In genomic region chr17:81727324-81728031, GRCh38 we compare ENCODE assay signal across 1 cellular context.
TF ChIP-seq lines count a peak whose summit lies in the region.

No MANE protein-coding gene starts in this region.

TF ChIP-seq in HepG2, 621 proteins besides CTCF, POLR2A, EP300 and RAD21 (continued from another document and continues in another):
- TF ChIP-seq IRF9 (CRISPR knock-in tag; IDR thresholded peaks at IDR 0.05; ENCODE audit: borderline replicate concordance) = peak; percentile 94; the same call in 1 of the 2 replicates
- TF ChIP-seq SNAPC4 (CRISPR knock-in tag; IDR thresholded peaks at IDR 0.05) = peak; percentile 96
- peak; percentile 98 for TF ChIP-seq ZNF253 (CRISPR knock-in tag; IDR thresholded peaks at IDR 0.05; ENCODE audit: borderline replicate concordance)
- TF ChIP-seq MAF1 (CRISPR knock-in tag; IDR thresholded peaks at IDR 0.05; ENCODE audit: borderline replicate concordance) = peak; percentile 80; the same call in 1 of the 2 replicates
- peak; percentile 88 for TF ChIP-seq HNF1B (CRISPR knock-in tag; IDR thresholded peaks at IDR 0.05)
- TF ChIP-seq SRSF1 (optimal IDR thresholded peaks at IDR 0.05; ENCODE audit: low read depth, low read length) = no peak
- TF ChIP-seq AGO1 (IDR thresholded peaks at IDR 0.05; ENCODE audit: low read depth, low read length, poor library complexity, severe bottlenecking) = no peak
- TF ChIP-seq KDM3A (CRISPR knock-in tag; IDR thresholded peaks at IDR 0.05; ENCODE audit: low read depth) = peak; percentile 90
- peak; percentile 84 for TF ChIP-seq GATAD1 (CRISPR knock-in tag; IDR thresholded peaks at IDR 0.05)
- peak; percentile 93; the same call in 1 of the 2 replicates for TF ChIP-seq NFE2L1 (CRISPR knock-in tag; IDR thresholded peaks at IDR 0.05; ENCODE audit: borderline replicate concordance)
- TF ChIP-seq CBX1 (IDR thresholded peaks at IDR 0.05; ENCODE audit: low read depth) = peak; percentile 82
- peak; percentile 98 for TF ChIP-seq ZC3H13 (CRISPR knock-in tag; IDR thresholded peaks at IDR 0.05)
- TF ChIP-seq ZSCAN30 (CRISPR knock-in tag; IDR thresholded peaks at IDR 0.05) = no peak
- peak; percentile 96 for TF ChIP-seq NR1H2 (CRISPR knock-in tag; IDR thresholded peaks at IDR 0.05; ENCODE audit: borderline replicate concordance, low read depth)
- TF ChIP-seq MIER3 (CRISPR knock-in tag; IDR thresholded peaks at IDR 0.05; ENCODE audit: borderline replicate concordance) = peak; percentile 99
- peak; percentile 99 for TF ChIP-seq ZNF883 (CRISPR knock-in tag; IDR thresholded peaks at IDR 0.05; ENCODE audit: not compliant biosample characterization)
- peak; percentile 98; the same call in 1 of the 2 replicates for TF ChIP-seq KLF13 (CRISPR knock-in tag; IDR thresholded peaks at IDR 0.05)
- TF ChIP-seq ZNF564 (CRISPR knock-in tag; IDR thresholded peaks at IDR 0.05) = peak; percentile 97
- peak; percentile 97 for TF ChIP-seq ZBTB26 (CRISPR knock-in tag; IDR thresholded peaks at IDR 0.05; ENCODE audit: borderline replicate concordance)
- TF ChIP-seq GABPB1 (CRISPR knock-in tag; IDR thresholded peaks at IDR 0.05) = peak; percentile 94
- TF ChIP-seq RNF2 (conservative IDR thresholded peaks at IDR 0.05; ENCODE audit: low read depth) = peak; percentile 100
- TF ChIP-seq ZBTB7A (CRISPR knock-in tag; IDR thresholded peaks at IDR 0.05) = peak; percentile 97
- TF ChIP-seq DR1 (CRISPR knock-in tag; IDR thresholded peaks at IDR 0.05) = peak; percentile 91
- peak; percentile 83; the same call in 1 of the 2 replicates for TF ChIP-seq POLR2AphosphoS2 (IDR thresholded peaks at IDR 0.05; ENCODE audit: low read depth, low read length)
- peak; percentile 92 for TF ChIP-seq ZFP82 (CRISPR knock-in tag; IDR thresholded peaks at IDR 0.05; ENCODE audit: borderline replicate concordance)
- no peak for TF ChIP-seq ZNF382 (CRISPR knock-in tag; IDR thresholded peaks at IDR 0.05; ENCODE audit: borderline replicate concordance)
- no peak for TF ChIP-seq ZNF775 (CRISPR knock-in tag; IDR thresholded peaks at IDR 0.05; ENCODE audit: borderline replicate concordance)
- TF ChIP-seq ZNF850 (CRISPR knock-in tag; conservative IDR thresholded peaks at IDR 0.05) = no peak
- 0 out of 2 replicates have a peak, but pooled peaks have one; percentile 22 for TF ChIP-seq RCOR2 (CRISPR knock-in tag; IDR thresholded peaks at IDR 0.05)
- TF ChIP-seq ZNF24 (IDR thresholded peaks at IDR 0.05) = no peak
- peak; percentile 79 for TF ChIP-seq ISL2 (CRISPR knock-in tag; IDR thresholded peaks at IDR 0.05)
- TF ChIP-seq ZBTB46 (CRISPR knock-in tag; IDR thresholded peaks at IDR 0.05; ENCODE audit: borderline replicate concordance) = no peak
- peak; percentile 99 for TF ChIP-seq KLF15 (CRISPR knock-in tag; IDR thresholded peaks at IDR 0.05; ENCODE audit: borderline replicate concordance)
- peak; percentile 97 for TF ChIP-seq ZNF720 (CRISPR knock-in tag; IDR thresholded peaks at IDR 0.05)
- TF ChIP-seq ZNF768 (CRISPR knock-in tag; IDR thresholded peaks at IDR 0.05) = peak; percentile 88
- no peak for TF ChIP-seq DPF2 (CRISPR knock-in tag; IDR thresholded peaks at IDR 0.05; ENCODE audit: borderline replicate concordance, low read depth)
- TF ChIP-seq CBX2 (IDR thresholded peaks at IDR 0.05; ENCODE audit: low read depth, low read length) = no peak
- no peak for TF ChIP-seq CBX2 (CRISPR knock-in tag; IDR thresholded peaks at IDR 0.05; ENCODE audit: low read depth)
- TF ChIP-seq FOSL2 (CRISPR knock-in tag; IDR thresholded peaks at IDR 0.05) = peak; percentile 79
- peak; percentile 95 for TF ChIP-seq NAIF1 (CRISPR knock-in tag; IDR thresholded peaks at IDR 0.05; ENCODE audit: borderline replicate concordance)
- TF ChIP-seq CHD2 (IDR thresholded peaks at IDR 0.05; ENCODE audit: low read depth, low read length) = no peak
- no peak for TF ChIP-seq ARID3A (IDR thresholded peaks at IDR 0.05; ENCODE audit: low read depth, low read length)
- 0 out of 2 replicates have a peak, but pooled peaks have one; percentile 22 for TF ChIP-seq TOPORS (CRISPR knock-in tag; IDR thresholded peaks at IDR 0.05)
- TF ChIP-seq ZNF772 (CRISPR knock-in tag; IDR thresholded peaks at IDR 0.05) = peak; percentile 97
- TF ChIP-seq ZNF614 (CRISPR knock-in tag; IDR thresholded peaks at IDR 0.05; ENCODE audit: borderline replicate concordance) = peak; percentile 95
- TF ChIP-seq ZNF558 (CRISPR knock-in tag; IDR thresholded peaks at IDR 0.05; ENCODE audit: borderline replicate concordance) = peak; percentile 98
- peak; percentile 92 for TF ChIP-seq RXRA (CRISPR knock-in tag; IDR thresholded peaks at IDR 0.05)
- TF ChIP-seq CEBPB (IDR thresholded peaks at IDR 0.05; ENCODE audit: borderline replicate concordance, low read depth, low read length) = peak; percentile 53; the same call in 1 of the 2 replicates
- TF ChIP-seq TERF1 (CRISPR knock-in tag; IDR thresholded peaks at IDR 0.05) = peak; percentile 95; the same call in 1 of the 2 replicates
- TF ChIP-seq IRX3 (CRISPR knock-in tag; IDR thresholded peaks at IDR 0.05; ENCODE audit: borderline replicate concordance, low read depth) = 0 out of 2 replicates have a peak, but pooled peaks have one; percentile 47
- peak; percentile 91 for TF ChIP-seq JUN (CRISPR knock-in tag; IDR thresholded peaks at IDR 0.05)
- TF ChIP-seq ATM (IDR thresholded peaks at IDR 0.05; ENCODE audit: borderline replicate concordance) = no peak
- peak; percentile 75 for TF ChIP-seq ARNTL (CRISPR knock-in tag; IDR thresholded peaks at IDR 0.05)
- TF ChIP-seq ZBTB7B (CRISPR knock-in tag; IDR thresholded peaks at IDR 0.05) = peak; percentile 59; the same call in 1 of the 2 replicates
- TF ChIP-seq ZNF232 (CRISPR knock-in tag; IDR thresholded peaks at IDR 0.05; ENCODE audit: borderline replicate concordance) = peak; percentile 99
- TF ChIP-seq BORCS8-MEF2B (CRISPR knock-in tag; IDR thresholded peaks at IDR 0.05) = peak; percentile 92
- 0 out of 2 replicates have a peak, but pooled peaks have one; percentile 74 for TF ChIP-seq LRRFIP1 (CRISPR knock-in tag; conservative IDR thresholded peaks at IDR 0.05)
